In the genomic region with DNA sequence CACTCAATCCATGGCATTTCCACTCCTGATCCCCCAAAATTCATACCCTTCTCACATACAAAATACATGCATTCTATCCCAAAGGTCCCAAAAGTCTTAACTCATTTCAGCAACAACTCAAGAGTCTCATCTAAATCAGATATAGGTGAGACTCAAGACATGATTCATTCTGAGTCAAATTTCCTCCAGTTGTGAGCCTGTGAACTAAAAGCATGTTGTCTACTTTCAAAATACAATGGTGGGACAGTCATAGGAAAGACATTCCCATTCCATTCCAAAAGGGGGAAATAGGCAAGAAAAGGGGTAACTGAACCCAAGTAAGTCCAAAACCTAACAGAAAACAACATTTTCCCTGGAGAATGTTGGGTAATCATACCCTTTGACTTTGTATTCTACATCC, we compare ENCODE assay signal across 26 cellular contexts.
DNase-seq lines count a peak whose midpoint lies in the region; ATAC-seq, FAIRE-seq and TF ChIP-seq lines count a peak whose summit lies in the region.
"Had no signal": no experiment of that assay in that cellular context is flagged by ENCODE, and none has a peak within 500 bp of the region (broad histone marks: within the 10 kb centered on the region; RNA-seq: fewer than 3 reads in every experiment).

No MANE protein-coding gene starts in this region.

- peaks cover 5% of the 10 kb centered on the region; the same call in 2 of the 3 replicates for H3K9me3 ChIP-seq in A549
- H3K9me3 ChIP-seq: body of pancreas, colonic mucosa, suprapubic skin had no signal

- H3K4me3 ChIP-seq in A549: no peak overlapping the region
- H3K4me3 ChIP-seq in fibroblast of the aortic adventitia (ENCODE audit: low read depth, low read length): no peak overlapping the region
- H3K4me3 ChIP-seq: BLaER1 treated with 17β-estradiol and CSF1 and Interleukin-3, amounts not matched to agents 10 nM and 100 nM; body of pancreas; colonic mucosa; K562; PC-9; suprapubic skin had no signal

- TF ChIP-seq EP300 in A549 (IDR thresholded peaks at IDR 0.05): no peak

- no peak for TF ChIP-seq RAD21 in A549 (conservative IDR thresholded peaks at IDR 0.05 in 1 of 2, IDR thresholded peaks at IDR 0.05 in 1 of 2)

- H3K4me2 ChIP-seq in A549: no peak overlapping the region
- H3K4me2 ChIP-seq: BLaER1 treated with 17β-estradiol and CSF1 and Interleukin-3, amounts not matched to agents 10 nM and 100 nM; PC-9 had no signal

- POLR2A ChIA-PET in A549 (lab: Yijun Ruan, JAX): no interaction called here

- TF ChIP-seq POLR2A in A549 (IDR thresholded peaks at IDR 0.05; ENCODE audit: low read length): no peak

- H3K27ac ChIP-seq in A549: 0 out of 6 replicates have a peak overlapping the region, but pooled peaks of 1 of the 2 experiments have one; percentile 10
- H3K27ac ChIP-seq: BLaER1 treated with 17β-estradiol and CSF1 and Interleukin-3, amounts not matched to agents 10 nM and 100 nM; body of pancreas; colonic mucosa; PC-9; suprapubic skin had no signal

- no peak for FAIRE-seq in A549 (lab: Jason Lieb, UNC)
- FAIRE-seq: G401.6, K562 had no signal

- CTCF ChIA-PET in A549 (lab: Yijun Ruan, JAX): interaction anchor here (0.9 to 1.4 kb wide), 3 partner anchors 12 to 702 kb away, joined by 3 to 6 read pairs (median 5); no protein-coding TSS in a partner anchor

- no peak for ATAC-seq in A549
- no peak for ATAC-seq in omental fat pad (ENCODE audit: low FRiP score)
- ATAC-seq: activated CD4-positive, CD25-positive, alpha-beta regulatory T cell treated with anti-CD3 and anti-CD28 coated beads, Interleukin-2, amount 50 U/mL, for 24 hours; activated CD8-positive, alpha-beta T cell treated with anti-CD3 and anti-CD28 coated beads, Interleukin-2, amount 10 ng/mL, durations not matched to agents 7 days and 5 days; activated T-cell treated with anti-CD3 and anti-CD28 coated beads, Interleukin-2, amount 50 U/mL, for 72 hours; body of pancreas; K562; right cardiac atrium had no signal

- DNase-seq in A549 (ENCODE audit: low read depth in 1 of 2, low spot score in 1 of 2) (no peak), HS-5 (ENCODE audit: low read depth) (peak; percentile 74), amniotic stem cell (lab: John Stamatoyannopoulos, UW) (peak; percentile 2), fibroblast of the aortic adventitia (ENCODE audit: low read depth) (peak; percentile 71), NK-92 (lab: John Stamatoyannopoulos, UW; ENCODE audit: unreplicated experiment) (no peak), inferior parietal cortex (ENCODE audit: extremely low spot score) (no peak), H4 (ENCODE audit: low spot score) (no peak), omental fat pad (ENCODE audit: low spot score) (no peak)
- DNase-seq: activated CD8-positive, alpha-beta T cell treated with anti-CD3 and anti-CD28 coated beads, Interleukin-2, amount 10 ng/mL, durations not matched to agents 7 days and 5 days; activated naive CD4-positive, alpha-beta T cell treated with anti-CD3 and anti-CD28 coated beads, Interleukin-2, amount 10 ng/mL, durations not matched to agents 7 days and 5 days; activated T-cell treated with anti-CD3 and anti-CD28 coated beads, Interleukin-2, amount 50 U/mL, for 72 hours; body of pancreas; Calu3; colonic mucosa; foreskin melanocyte; hypothalamus; NCI-H187 treated with DMSO at 0.1 percent for 48 hours; nucleus accumbens; right cardiac atrium; stimulated activated CD4-positive, alpha-beta T cell treated with anti-CD3 and anti-CD28 coated beads, Interleukin-15, amount 100 ng/mL, for 24 hours had no signal

- TF ChIP-seq CTCF in A549 (IDR thresholded peaks at IDR 0.05) (no peak), fibroblast of the aortic adventitia (IDR thresholded peaks at IDR 0.05; ENCODE audit: insufficient read depth, low read length) (no peak), omental fat pad (IDR thresholded peaks at IDR 0.05) (no peak)

- H3K4me1 ChIP-seq in A549: 0 out of 3 replicates have a peak, but pooled peaks cover 2% of the 10 kb centered on the region
- H3K4me1 ChIP-seq: BLaER1 treated with 17β-estradiol and CSF1 and Interleukin-3, amounts not matched to agents 10 nM and 100 nM; body of pancreas; colonic mucosa; suprapubic skin had no signal

TF ChIP-seq in A549, 52 proteins besides CTCF, POLR2A, EP300 and RAD21:
- TF ChIP-seq JUNB (IDR thresholded peaks at IDR 0.05): 0 out of 2 replicates have a peak, but pooled peaks have one; percentile 20
- TF ChIP-seq, protein P1, sequence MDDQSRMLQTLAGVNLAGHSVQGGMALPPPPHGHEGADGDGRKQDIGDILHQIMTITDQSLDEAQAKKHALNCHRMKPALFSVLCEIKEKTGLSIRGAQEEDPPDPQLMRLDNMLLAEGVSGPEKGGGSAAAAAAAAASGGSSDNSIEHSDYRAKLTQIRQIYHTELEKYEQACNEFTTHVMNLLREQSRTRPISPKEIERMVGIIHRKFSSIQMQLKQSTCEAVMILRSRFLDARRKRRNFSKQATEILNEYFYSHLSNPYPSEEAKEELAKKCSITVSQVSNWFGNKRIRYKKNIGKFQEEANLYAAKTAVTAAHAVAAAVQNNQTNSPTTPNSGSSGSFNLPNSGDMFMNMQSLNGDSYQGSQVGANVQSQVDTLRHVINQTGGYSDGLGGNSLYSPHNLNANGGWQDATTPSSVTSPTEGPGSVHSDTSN (IDR thresholded peaks at IDR 0.05): no peak

Comparison
In these comparisons a context has a peak if more than half of its experiments do, and no peak if none do; other contexts are left out.
1. DNase-seq: peak in HS-5 (single experiment), amniotic stem cell (single experiment) and fibroblast of the aortic adventitia (single experiment); none in A549 (0 of 2), NK-92 (single experiment), inferior parietal cortex (single experiment), H4 (single experiment) and omental fat pad (single experiment).